In the genomic region with DNA sequence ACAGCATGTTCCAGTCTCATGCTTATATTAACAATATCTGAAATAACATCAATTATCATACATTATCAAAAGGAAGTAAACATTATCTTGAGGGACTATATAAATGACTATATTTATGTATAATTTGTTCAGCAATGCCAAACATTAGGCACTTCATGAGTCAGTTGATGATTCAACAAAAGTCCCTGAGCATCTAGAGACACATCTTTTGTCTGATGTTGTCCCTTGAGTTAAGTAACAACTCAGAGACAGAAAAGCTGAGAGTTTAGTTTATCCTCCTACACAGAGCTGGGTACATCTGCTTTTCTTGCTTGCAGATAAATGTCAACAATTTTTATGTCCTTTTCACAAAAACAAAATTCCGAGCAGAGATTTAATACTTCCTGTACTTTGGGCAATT, we compare ENCODE assay signal across 21 cellular contexts.
DNase-seq lines count a peak whose midpoint lies in the region; ATAC-seq, FAIRE-seq and TF ChIP-seq lines count a peak whose summit lies in the region.
"Had no signal": no experiment of that assay in that cellular context is flagged by ENCODE, and none has a peak within 500 bp of the region (broad histone marks: within the 10 kb centered on the region; RNA-seq: fewer than 3 reads in every experiment).

No MANE protein-coding gene starts in this region.

- no peak for TF ChIP-seq EP300 in A549 (IDR thresholded peaks at IDR 0.05)

- DNase-seq in A549 (ENCODE audit: low read depth in 1 of 2, low spot score in 1 of 2) (peak; percentile 1 to 20), EL (peak; percentile 58), RWPE1 (ENCODE audit: low spot score) (peak; percentile 7), foreskin fibroblast (peak; percentile 58 to 71), cerebellar cortex (ENCODE audit: low spot score) (no peak), cerebellar nuclear complex (lab: John Stamatoyannopoulos, UW) (no peak)
- DNase-seq: activated naive CD4-positive, alpha-beta T cell treated with anti-CD3 and anti-CD28 coated beads, Interleukin-2, amount 50 U/mL, for 16 hours; Caco-2; GDM1; kidney; naive thymus-derived CD4-positive, alpha-beta T cell; NCI-H1417 treated with DMSO at 0.1 percent for 48 hours; NCI-H2171; NCI-H748 treated with DMSO at 0.1 percent for 48 hours; sigmoid colon had no signal

- POLR2A ChIA-PET in A549 (lab: Yijun Ruan, JAX) = no interaction called here
- POLR2A ChIA-PET in RWPE1 (lab: Yijun Ruan, JAX; ENCODE audit: low non-redundant PET) = no interaction called here

- CTCF ChIA-PET in A549 (lab: Yijun Ruan, JAX) = no interaction called here
- CTCF ChIA-PET in RWPE1 (lab: Yijun Ruan, JAX) = no interaction called here

- H3K4me3 ChIP-seq in A549 (no peak overlapping the region), foreskin fibroblast (ENCODE audit: low read depth in 1 of 2, low read length in 2 of 2) (no peak overlapping the region)
- H3K4me3 ChIP-seq: hepatocyte, sigmoid colon had no signal

- H3K27ac ChIP-seq in A549 (peak overlapping the region; percentile 18 to 36; a peak in 3 of 6 replicates), RWPE1 (no peak overlapping the region)
- H3K27ac ChIP-seq: hepatocyte, parathyroid adenoma, sigmoid colon had no signal

- TF ChIP-seq POLR2A in A549 (IDR thresholded peaks at IDR 0.05; ENCODE audit: low read length) = no peak

- WGBS in A549 (ENCODE audit: missing lambda C conversion rate) = 16% methylated on average over 1 of the region's 1 CpG

- no peak for TF ChIP-seq CTCF in A549 (IDR thresholded peaks at IDR 0.05)
- TF ChIP-seq CTCF in RWPE1 (conservative IDR thresholded peaks at IDR 0.05; ENCODE audit: low read depth) = no peak
- TF ChIP-seq CTCF in foreskin fibroblast (IDR thresholded peaks at IDR 0.05; ENCODE audit: low read depth, low read length) = no peak

- H3K9me3 ChIP-seq in A549 = no peaks in the 10 kb centered on the region
- H3K9me3 ChIP-seq: Caco-2, sigmoid colon had no signal

- peak overlapping the region; percentile 32; the same call in 2 of the 3 replicates for H3K4me2 ChIP-seq in A549
- H3K4me2 ChIP-seq: hepatocyte had no signal

- no peak for FAIRE-seq in A549 (lab: Jason Lieb, UNC)
- FAIRE-seq: GM12892, kidney had no signal

- no peak for TF ChIP-seq RAD21 in A549 (conservative IDR thresholded peaks at IDR 0.05 in 1 of 2, IDR thresholded peaks at IDR 0.05 in 1 of 2)

- no peak for ATAC-seq in A549
- ATAC-seq in HG02938 (IDR thresholded peaks at IDR 0.05; ENCODE audit: unreplicated experiment) = no peak
- ATAC-seq in GM18867 (IDR thresholded peaks at IDR 0.05; ENCODE audit: unreplicated experiment) = no peak
- ATAC-seq: esophagus mucosa; naive thymus-derived CD4-positive, alpha-beta T cell had no signal

- H3K4me1 ChIP-seq in A549 = peaks cover 14% of the 10 kb centered on the region; the same call in 2 of the 3 replicates
- H3K4me1 ChIP-seq: Caco-2, parathyroid adenoma, sigmoid colon had no signal

TF ChIP-seq in A549, 52 proteins besides CTCF, POLR2A, EP300 and RAD21 (continues in another document):
- TF ChIP-seq EHMT2 (IDR thresholded peaks at IDR 0.05; ENCODE audit: low read depth) = no peak
- no peak for TF ChIP-seq CBX2 (IDR thresholded peaks at IDR 0.05; ENCODE audit: borderline replicate concordance, low read depth)
- peak; percentile 29; the same call in 1 of the 2 replicates for TF ChIP-seq JUNB (IDR thresholded peaks at IDR 0.05)
- no peak for TF ChIP-seq FOSL2 (IDR thresholded peaks at IDR 0.05)
- TF ChIP-seq FOSL2 (CRISPR knock-in tag; IDR thresholded peaks at IDR 0.05) = peak; percentile 45; the same call in 1 of the 2 replicates
- no peak for TF ChIP-seq ZC3H11A (IDR thresholded peaks at IDR 0.05)
- no peak for TF ChIP-seq BHLHE40 (IDR thresholded peaks at IDR 0.05; ENCODE audit: low read depth, low read length)
- TF ChIP-seq, protein P1, sequence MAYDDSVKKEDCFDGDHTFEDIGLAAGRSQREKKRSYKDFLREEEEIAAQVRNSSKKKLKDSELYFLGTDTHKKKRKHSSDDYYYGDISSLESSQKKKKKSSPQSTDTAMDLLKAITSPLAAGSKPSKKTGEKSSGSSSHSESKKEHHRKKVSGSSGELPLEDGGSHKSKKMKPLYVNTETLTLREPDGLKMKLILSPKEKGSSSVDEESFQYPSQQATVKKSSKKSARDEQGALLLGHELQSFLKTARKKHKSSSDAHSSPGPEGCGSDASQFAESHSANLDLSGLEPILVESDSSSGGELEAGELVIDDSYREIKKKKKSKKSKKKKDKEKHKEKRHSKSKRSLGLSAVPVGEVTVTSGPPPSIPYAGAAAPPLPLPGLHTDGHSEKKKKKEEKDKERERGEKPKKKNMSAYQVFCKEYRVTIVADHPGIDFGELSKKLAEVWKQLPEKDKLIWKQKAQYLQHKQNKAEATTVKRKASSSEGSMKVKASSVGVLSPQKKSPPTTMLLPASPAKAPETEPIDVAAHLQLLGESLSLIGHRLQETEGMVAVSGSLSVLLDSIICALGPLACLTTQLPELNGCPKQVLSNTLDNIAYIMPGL (CRISPR knock-in tag; IDR thresholded peaks at IDR 0.05; ENCODE audit: borderline replicate concordance) = no peak
- TF ChIP-seq POLR2AphosphoS2 (conservative IDR thresholded peaks at IDR 0.05; ENCODE audit: low read length) = no peak
- TF ChIP-seq HOXA7 (CRISPR knock-in tag; IDR thresholded peaks at IDR 0.05) = no peak
- TF ChIP-seq, protein P2, sequence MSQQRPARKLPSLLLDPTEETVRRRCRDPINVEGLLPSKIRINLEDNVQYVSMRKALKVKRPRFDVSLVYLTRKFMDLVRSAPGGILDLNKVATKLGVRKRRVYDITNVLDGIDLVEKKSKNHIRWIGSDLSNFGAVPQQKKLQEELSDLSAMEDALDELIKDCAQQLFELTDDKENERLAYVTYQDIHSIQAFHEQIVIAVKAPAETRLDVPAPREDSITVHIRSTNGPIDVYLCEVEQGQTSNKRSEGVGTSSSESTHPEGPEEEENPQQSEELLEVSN (IDR thresholded peaks at IDR 0.05; ENCODE audit: borderline replicate concordance, low read depth) = no peak
- no peak for TF ChIP-seq RARB (CRISPR knock-in tag; IDR thresholded peaks at IDR 0.05)
- TF ChIP-seq JUN (IDR thresholded peaks at IDR 0.05) = no peak
- TF ChIP-seq ATOH8 (CRISPR knock-in tag; IDR thresholded peaks at IDR 0.05; ENCODE audit: low read depth) = no peak
- TF ChIP-seq REST (IDR thresholded peaks at IDR 0.05) = no peak
- TF ChIP-seq KDM1A (IDR thresholded peaks at IDR 0.05; ENCODE audit: low read depth) = no peak
- TF ChIP-seq GATA3 (IDR thresholded peaks at IDR 0.05; ENCODE audit: borderline replicate concordance) = peak; percentile 41; the same call in 1 of the 2 replicates
- no peak for TF ChIP-seq ZFP36 (IDR thresholded peaks at IDR 0.05; ENCODE audit: borderline replicate concordance, partially characterized antibody)
- TF ChIP-seq RFX5 (IDR thresholded peaks at IDR 0.05) = no peak
- no peak for TF ChIP-seq NPAS2 (CRISPR knock-in tag; IDR thresholded peaks at IDR 0.05; ENCODE audit: borderline replicate concordance)
- no peak for TF ChIP-seq BCL3 (IDR thresholded peaks at IDR 0.05)
- TF ChIP-seq NR3C1 (IDR thresholded peaks at IDR 0.05) = no peak
- no peak for TF ChIP-seq CEBPB (IDR thresholded peaks at IDR 0.05)

Comparison
In these comparisons a context has a peak if more than half of its experiments do, and no peak if none do; other contexts are left out.
1. DNase-seq: peak in A549 (2 of 2), EL (single experiment), RWPE1 (single experiment) and foreskin fibroblast (2 of 2); none in cerebellar cortex (single experiment) and cerebellar nuclear complex (0 of 2).